ENCODE assay signal across 11 cellular contexts in genomic region chr2:127014630-127015029, GRCh38.
DNase-seq lines count a peak whose midpoint lies in the region; ATAC-seq and TF ChIP-seq lines count a peak whose summit lies in the region.
"Had no signal": no experiment of that assay in that cellular context is flagged by ENCODE, and none has a peak within 500 bp of the region (broad histone marks: within the 10 kb centered on the region; RNA-seq: fewer than 3 reads in every experiment).

No MANE protein-coding gene starts in this region.

- H3K4me1 Mint-ChIP-seq in activated T-helper 1 cell treated with anti-CD3 and anti-CD28 coated beads, Interleukin-12 subunit alpha, Interleukin-12 subunit beta, Interleukin-2, Interleukin-4 antibody, amounts not matched to agents 30 ng/mL and 10 ng/mL and 1 ng/mL, durations not matched to agents 14 hours and 24 hours and 36 hours (ENCODE audit: low read depth): no peaks in the 10 kb centered on the region
- H3K4me1 Mint-ChIP-seq: activated CD4-positive, alpha-beta T cell treated with anti-CD3 and anti-CD28 coated beads, Interleukin-2, amount 10 ng/mL, durations not matched to agents 7 days and 5 days; activated naive CD8-positive, alpha-beta T cell treated with anti-CD3 and anti-CD28 coated beads for 36 hours; stimulated activated naive CD8-positive, alpha-beta T cell treated with anti-CD3 and anti-CD28 coated beads, Interleukin-15, amount 100 ng/mL, for 72 hours had no signal

- H3K27ac ChIP-seq in substantia nigra (ENCODE audit: low read depth, low read length, poor library complexity, severe bottlenecking): no peak overlapping the region

- peak; percentile 94 for DNase-seq in ELR (ENCODE audit: low read depth)
- peak; percentile 89 for DNase-seq in NOMO-1 treated with DMSO at 0.1 percent for 48 hours (lab: John Stamatoyannopoulos, UW; ENCODE audit: unreplicated experiment)
- peak; percentile 95 to 99 for DNase-seq in cardiac fibroblast (ENCODE audit: low read depth in 2 of 2)
- peak; percentile 28 for DNase-seq in myocyte (ENCODE audit: low read depth)
- DNase-seq in NCI-H2107 (lab: John Stamatoyannopoulos, UW): no peak
- no peak for DNase-seq in activated T-helper 1 cell treated with anti-CD3 and anti-CD28 coated beads, Interleukin-12 subunit alpha, Interleukin-12 subunit beta, Interleukin-2, Interleukin-4 antibody, amounts not matched to agents 30 ng/mL and 10 ng/mL and 1 ng/mL, durations not matched to agents 14 hours and 24 hours and 36 hours (ENCODE audit: low spot score)
- DNase-seq in substantia nigra (lab: John Stamatoyannopoulos, UW): no peak
- DNase-seq: activated CD4-positive, alpha-beta T cell treated with anti-CD3 and anti-CD28 coated beads, Interleukin-2, amount 10 ng/mL, durations not matched to agents 7 days and 5 days; activated naive CD8-positive, alpha-beta T cell treated with anti-CD3 and anti-CD28 coated beads for 36 hours; stimulated activated naive CD8-positive, alpha-beta T cell treated with anti-CD3 and anti-CD28 coated beads, Interleukin-15, amount 100 ng/mL, for 72 hours had no signal

- TF ChIP-seq CTCF in cardiac fibroblast (IDR thresholded peaks at IDR 0.05; ENCODE audit: low read depth, low read length): no peak

- H3K4me3 ChIP-seq in cardiac fibroblast (replicated peaks in 1 of 2; ENCODE audit: low read depth in 2 of 2, low read length in 2 of 2): no peak overlapping the region

- H3K27me3 Mint-ChIP-seq in activated T-helper 1 cell treated with anti-CD3 and anti-CD28 coated beads, Interleukin-12 subunit alpha, Interleukin-12 subunit beta, Interleukin-2, Interleukin-4 antibody, amounts not matched to agents 30 ng/mL and 10 ng/mL and 1 ng/mL, durations not matched to agents 14 hours and 24 hours and 36 hours (ENCODE audit: insufficient read depth): peaks cover 23% of the 10 kb centered on the region

- no peak overlapping the region for H3K4me3 Mint-ChIP-seq in activated T-helper 1 cell treated with anti-CD3 and anti-CD28 coated beads, Interleukin-12 subunit alpha, Interleukin-12 subunit beta, Interleukin-2, Interleukin-4 antibody, amounts not matched to agents 30 ng/mL and 10 ng/mL and 1 ng/mL, durations not matched to agents 14 hours and 24 hours and 36 hours
- H3K4me3 Mint-ChIP-seq: activated CD4-positive, alpha-beta T cell treated with anti-CD3 and anti-CD28 coated beads, Interleukin-2, amount 10 ng/mL, durations not matched to agents 7 days and 5 days; activated naive CD8-positive, alpha-beta T cell treated with anti-CD3 and anti-CD28 coated beads for 36 hours; stimulated activated naive CD8-positive, alpha-beta T cell treated with anti-CD3 and anti-CD28 coated beads, Interleukin-15, amount 100 ng/mL, for 72 hours had no signal

- no peak overlapping the region for H3K27ac Mint-ChIP-seq in activated T-helper 1 cell treated with anti-CD3 and anti-CD28 coated beads, Interleukin-12 subunit alpha, Interleukin-12 subunit beta, Interleukin-2, Interleukin-4 antibody, amounts not matched to agents 30 ng/mL and 10 ng/mL and 1 ng/mL, durations not matched to agents 14 hours and 24 hours and 36 hours
- H3K27ac Mint-ChIP-seq: activated CD4-positive, alpha-beta T cell treated with anti-CD3 and anti-CD28 coated beads, Interleukin-2, amount 10 ng/mL, durations not matched to agents 7 days and 5 days; activated naive CD8-positive, alpha-beta T cell treated with anti-CD3 and anti-CD28 coated beads for 36 hours had no signal

- no peaks in the 10 kb centered on the region for H3K9me3 Mint-ChIP-seq in activated T-helper 1 cell treated with anti-CD3 and anti-CD28 coated beads, Interleukin-12 subunit alpha, Interleukin-12 subunit beta, Interleukin-2, Interleukin-4 antibody, amounts not matched to agents 30 ng/mL and 10 ng/mL and 1 ng/mL, durations not matched to agents 14 hours and 24 hours and 36 hours
- H3K9me3 Mint-ChIP-seq: activated CD4-positive, alpha-beta T cell treated with anti-CD3 and anti-CD28 coated beads, Interleukin-2, amount 10 ng/mL, durations not matched to agents 7 days and 5 days; activated naive CD8-positive, alpha-beta T cell treated with anti-CD3 and anti-CD28 coated beads for 36 hours; stimulated activated naive CD8-positive, alpha-beta T cell treated with anti-CD3 and anti-CD28 coated beads, Interleukin-15, amount 100 ng/mL, for 72 hours had no signal

- ATAC-seq in HG02610 (IDR thresholded peaks at IDR 0.05; ENCODE audit: unreplicated experiment): no peak

- no peaks in the 10 kb centered on the region for H3K36me3 Mint-ChIP-seq in activated T-helper 1 cell treated with anti-CD3 and anti-CD28 coated beads, Interleukin-12 subunit alpha, Interleukin-12 subunit beta, Interleukin-2, Interleukin-4 antibody, amounts not matched to agents 30 ng/mL and 10 ng/mL and 1 ng/mL, durations not matched to agents 14 hours and 24 hours and 36 hours (ENCODE audit: low read depth)
- H3K36me3 Mint-ChIP-seq: activated naive CD8-positive, alpha-beta T cell treated with anti-CD3 and anti-CD28 coated beads for 36 hours had no signal

- intact Hi-C loops in activated T-helper 1 cell treated with anti-CD3 and anti-CD28 coated beads, Interleukin-12 subunit alpha, Interleukin-12 subunit beta, Interleukin-2, Interleukin-4 antibody, amounts not matched to agents 30 ng/mL and 10 ng/mL and 1 ng/mL, durations not matched to agents 14 hours and 24 hours and 36 hours (cut with micrococcal nuclease): no loop called here

Comparison
In these comparisons a context has a peak if more than half of its experiments do, and no peak if none do; other contexts are left out.
1. DNase-seq: peak in ELR (single experiment), NOMO-1 treated with DMSO at 0.1 percent for 48 hours (single experiment), cardiac fibroblast (2 of 2) and myocyte (single experiment); none in NCI-H2107 (single experiment), activated T-helper 1 cell treated with anti-CD3 and anti-CD28 coated beads, Interleukin-12 subunit alpha, Interleukin-12 subunit beta, Interleukin-2, Interleukin-4 antibody, amounts not matched to agents 30 ng/mL and 10 ng/mL and 1 ng/mL, durations not matched to agents 14 hours and 24 hours and 36 hours (single experiment) and substantia nigra (0 of 49).